ENCODE assay signal across 25 cellular contexts in the genomic region with DNA sequence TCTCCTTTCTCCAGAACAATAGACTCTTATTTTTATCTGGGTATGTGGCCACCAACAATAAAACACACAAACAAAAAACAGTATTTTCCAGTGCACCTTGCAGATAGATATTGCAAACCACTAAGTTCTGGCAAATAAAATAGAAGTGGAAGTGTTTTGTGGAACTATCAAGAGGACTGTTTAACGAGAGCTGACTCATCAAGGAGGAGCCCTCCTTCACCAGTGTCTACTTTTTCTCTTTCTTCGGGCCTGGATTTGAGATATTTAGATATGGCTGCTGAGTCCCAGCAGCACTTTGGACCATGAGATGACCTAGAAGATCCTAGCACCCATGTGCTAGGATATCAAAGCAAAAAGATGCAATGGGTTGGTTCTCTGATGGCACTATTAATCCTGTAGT.
DNase-seq lines count a peak whose midpoint lies in the region; ATAC-seq, FAIRE-seq and TF ChIP-seq lines count a peak whose summit lies in the region.
"Had no signal": no experiment of that assay in that cellular context is flagged by ENCODE, and none has a peak within 500 bp of the region (broad histone marks: within the 10 kb centered on the region; RNA-seq: fewer than 3 reads in every experiment).

No MANE protein-coding gene starts in this region.

- 15% methylated on average over 2 of the region's 2 CpGs for WGBS in K562 (ENCODE audit: insufficient coverage, low coverage, missing lambda C conversion rate)

- peak; percentile 4 for DNase-seq in SIG-M5 treated with dmso at 0.1 percent for 504 hours (lab: John Stamatoyannopoulos, UW; ENCODE audit: unreplicated experiment)
- DNase-seq in SIG-M5 (lab: John Stamatoyannopoulos, UW): no peak
- DNase-seq in OCI-M1 (lab: John Stamatoyannopoulos, UW): peak; percentile 68
- no peak for DNase-seq in K562 (ENCODE audit: extremely low read depth in 1 of 4, low spot score in 3 of 4)
- no peak for DNase-seq in left colon
- DNase-seq in mucosa of descending colon: no peak
- DNase-seq in NCI-H2107 treated with DMSO at 0.1 percent for 48 hours (lab: John Stamatoyannopoulos, UW; ENCODE audit: unreplicated experiment): no peak
- DNase-seq: Caco-2; CD4-positive, alpha-beta T cell; GF-D8; KG1; NCI-H1105; NCI-H2081 treated with DMSO at 0.1 percent for 48 hours; NCI-H2227 treated with DMSO at 0.1 percent for 48 hours; NCI-H524; NCI-H82; Peyer's patch; Right ventricle myocardium superior; SK-N-SH; T-cell had no signal

- intact Hi-C loops in K562 (cut with micrococcal nuclease): no loop called here
- intact Hi-C loops in left colon (cut with DNase I, micrococcal nuclease): no loop called here
- intact Hi-C loops in mucosa of descending colon (cut with DNase I, micrococcal nuclease): no loop called here

- no peak for TF ChIP-seq CTCF in K562 (IDR thresholded peaks at IDR 0.05 in 2 of 3, conservative IDR thresholded peaks at IDR 0.05 in 1 of 3; ENCODE audit: insufficient read depth in 2 of 3, low read depth in 1 of 3, low read length in 3 of 3)
- no peak for TF ChIP-seq CTCF in mucosa of descending colon (IDR thresholded peaks at IDR 0.05)

- H3K9me1 ChIP-seq in K562 (ENCODE audit: control insufficient read depth, insufficient read depth, low read length): no peaks in the 10 kb centered on the region

- no peaks in the 10 kb centered on the region for H3K79me2 ChIP-seq in K562 (ENCODE audit: control insufficient read depth, insufficient read depth, low read length)

- no peak for FAIRE-seq in K562 (lab: Jason Lieb, UNC)
- FAIRE-seq: A204.1, GM12878, H1, HepG2 had no signal

- H3K4me1 ChIP-seq in K562 (replicated peaks in 1 of 2; ENCODE audit: control insufficient read depth in 2 of 2, insufficient read depth in 2 of 2, low read length in 2 of 2) (no peaks in the 10 kb centered on the region), mucosa of descending colon (ENCODE audit: low read depth) (no peaks in the 10 kb centered on the region)
- H3K4me1 ChIP-seq: Caco-2, Peyer's patch had no signal

- H3K9ac ChIP-seq in K562 (ENCODE audit: insufficient read depth in 1 of 2, low read depth in 2 of 2, low read length in 2 of 2): no peak overlapping the region
- H3K9ac ChIP-seq: SK-N-SH had no signal

- in situ Hi-C loops in K562 (cut with MboI): no loop called here

- CTCF ChIA-PET in K562 (lab: Yijun Ruan, JAX; ENCODE audit: low intra/inter-chr PET ratio): no interaction called here

- H4K20me1 ChIP-seq in K562 (replicated peaks; ENCODE audit: control insufficient read depth, insufficient read depth, low read length): no peaks in the 10 kb centered on the region

- TF ChIP-seq RAD21 in K562 (CRISPR knock-in tag; conservative IDR thresholded peaks at IDR 0.05 in 1 of 2, IDR thresholded peaks at IDR 0.05 in 1 of 2): no peak

- no peak for TF ChIP-seq EP300 in K562 (IDR thresholded peaks at IDR 0.05; ENCODE audit: low read length)

- no peak overlapping the region for H3K4me3 ChIP-seq in K562
- H3K4me3 ChIP-seq in mucosa of descending colon: no peak overlapping the region
- H3K4me3 ChIP-seq: GM12878, Peyer's patch had no signal

- POLR2A ChIA-PET in K562 (lab: Yijun Ruan, JAX): no interaction called here

- TF ChIP-seq POLR2A in K562 (conservative IDR thresholded peaks at IDR 0.05): no peak

- H3K4me2 ChIP-seq in K562 (ENCODE audit: insufficient read depth, low read length): no peak overlapping the region
- H3K4me2 ChIP-seq: SK-N-SH had no signal

- ATAC-seq in K562 (peak; percentile 57; the same call in 2 of the 3 replicates), left colon (no peak), mucosa of descending colon (no peak), HG02840 (IDR thresholded peaks at IDR 0.05; ENCODE audit: low FRiP score, unreplicated experiment) (no peak)
- ATAC-seq: GM12878, HepG2, T-cell had no signal

- no peaks in the 10 kb centered on the region for H3K27me3 ChIP-seq in K562 (ENCODE audit: control insufficient read depth in 2 of 2, insufficient read depth in 2 of 2, low read length in 2 of 2)
- H3K27me3 ChIP-seq: Peyer's patch had no signal

- no peak overlapping the region for H3K27ac ChIP-seq in K562 (ENCODE audit: extremely low read depth, low read depth, low read length)
- H3K27ac ChIP-seq: Peyer's patch had no signal

- no TSS peak for BruUV-seq in K562 (replicated peaks; lab: Mats Ljungman, UMichigan)

- H3K36me3 ChIP-seq in K562 (ENCODE audit: control insufficient read depth, insufficient read depth, low read length) (peaks cover 56% of the 10 kb centered on the region), mucosa of descending colon (ENCODE audit: low read depth) (no peaks in the 10 kb centered on the region)
- H3K36me3 ChIP-seq: Peyer's patch had no signal

- no peak overlapping the region for H2AFZ ChIP-seq in K562 (ENCODE audit: low read depth, low read length)

- no peaks in the 10 kb centered on the region for H3K9me3 ChIP-seq in K562 (replicated peaks; ENCODE audit: control insufficient read depth, insufficient read depth, low read depth, low read length)
- H3K9me3 ChIP-seq in mucosa of descending colon: no peaks in the 10 kb centered on the region
- H3K9me3 ChIP-seq: Caco-2, Peyer's patch, SK-N-SH had no signal

TF ChIP-seq in K562, 482 proteins besides CTCF, POLR2A, EP300 and RAD21:
- TF ChIP-seq, protein P1, sequence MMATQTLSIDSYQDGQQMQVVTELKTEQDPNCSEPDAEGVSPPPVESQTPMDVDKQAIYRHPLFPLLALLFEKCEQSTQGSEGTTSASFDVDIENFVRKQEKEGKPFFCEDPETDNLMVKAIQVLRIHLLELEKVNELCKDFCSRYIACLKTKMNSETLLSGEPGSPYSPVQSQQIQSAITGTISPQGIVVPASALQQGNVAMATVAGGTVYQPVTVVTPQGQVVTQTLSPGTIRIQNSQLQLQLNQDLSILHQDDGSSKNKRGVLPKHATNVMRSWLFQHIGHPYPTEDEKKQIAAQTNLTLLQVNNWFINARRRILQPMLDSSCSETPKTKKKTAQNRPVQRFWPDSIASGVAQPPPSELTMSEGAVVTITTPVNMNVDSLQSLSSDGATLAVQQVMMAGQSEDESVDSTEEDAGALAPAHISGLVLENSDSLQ (IDR thresholded peaks at IDR 0.05): no peak
- no peak for TF ChIP-seq BMI1 (IDR thresholded peaks at IDR 0.05; ENCODE audit: low read length)
- TF ChIP-seq ATF3 (IDR thresholded peaks at IDR 0.05): peak; percentile 52; the same call in 1 of the 2 replicates
- no peak for TF ChIP-seq ATF3 (CRISPR knock-in tag; conservative IDR thresholded peaks at IDR 0.05)
- TF ChIP-seq, protein P2, sequence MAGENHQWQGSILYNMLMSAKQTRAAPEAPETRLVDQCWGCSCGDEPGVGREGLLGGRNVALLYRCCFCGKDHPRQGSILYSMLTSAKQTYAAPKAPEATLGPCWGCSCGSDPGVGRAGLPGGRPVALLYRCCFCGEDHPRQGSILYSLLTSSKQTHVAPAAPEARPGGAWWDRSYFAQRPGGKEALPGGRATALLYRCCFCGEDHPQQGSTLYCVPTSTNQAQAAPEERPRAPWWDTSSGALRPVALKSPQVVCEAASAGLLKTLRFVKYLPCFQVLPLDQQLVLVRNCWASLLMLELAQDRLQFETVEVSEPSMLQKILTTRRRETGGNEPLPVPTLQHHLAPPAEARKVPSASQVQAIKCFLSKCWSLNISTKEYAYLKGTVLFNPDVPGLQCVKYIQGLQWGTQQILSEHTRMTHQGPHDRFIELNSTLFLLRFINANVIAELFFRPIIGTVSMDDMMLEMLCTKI (IDR thresholded peaks at IDR 0.05; ENCODE audit: partially characterized antibody): no peak
- no peak for TF ChIP-seq ZNF143 (CRISPR knock-in tag; IDR thresholded peaks at IDR 0.05)
- TF ChIP-seq FOSL1 (tag; conservative IDR thresholded peaks at IDR 0.05): peak; percentile 52
- TF ChIP-seq C11orf30 (IDR thresholded peaks at IDR 0.05; ENCODE audit: low read depth): peak; percentile 46; the same call in 1 of the 2 replicates
- TF ChIP-seq, protein P3, sequence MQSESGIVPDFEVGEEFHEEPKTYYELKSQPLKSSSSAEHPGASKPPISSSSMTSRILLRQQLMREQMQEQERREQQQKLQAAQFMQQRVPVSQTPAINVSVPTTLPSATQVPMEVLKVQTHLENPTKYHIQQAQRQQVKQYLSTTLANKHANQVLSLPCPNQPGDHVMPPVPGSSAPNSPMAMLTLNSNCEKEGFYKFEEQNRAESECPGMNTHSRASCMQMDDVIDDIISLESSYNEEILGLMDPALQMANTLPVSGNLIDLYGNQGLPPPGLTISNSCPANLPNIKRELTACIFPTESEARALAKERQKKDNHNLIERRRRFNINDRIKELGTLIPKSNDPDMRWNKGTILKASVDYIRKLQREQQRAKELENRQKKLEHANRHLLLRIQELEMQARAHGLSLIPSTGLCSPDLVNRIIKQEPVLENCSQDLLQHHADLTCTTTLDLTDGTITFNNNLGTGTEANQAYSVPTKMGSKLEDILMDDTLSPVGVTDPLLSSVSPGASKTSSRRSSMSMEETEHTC (IDR thresholded peaks at IDR 0.05): no peak
- TF ChIP-seq RBM14 (IDR thresholded peaks at IDR 0.05; ENCODE audit: borderline replicate concordance, insufficient read depth, low read depth, low read length): no peak
- peak; percentile 51; the same call in 1 of the 2 replicates for TF ChIP-seq ZNF316 (IDR thresholded peaks at IDR 0.05)
- no peak for TF ChIP-seq E2F1 (CRISPR knock-in tag; IDR thresholded peaks at IDR 0.05)
- peak; percentile 61; the same call in 1 of the 2 replicates for TF ChIP-seq JUND (IDR thresholded peaks at IDR 0.05; ENCODE audit: borderline replicate concordance, low read depth, low read length)
- peak; percentile 69; the same call in 1 of the 3 replicates for TF ChIP-seq JUND (tag; IDR thresholded peaks at IDR 0.05; ENCODE audit: borderline replicate concordance, low read depth, low read length)
- TF ChIP-seq IFI16 (CRISPR knock-in tag; IDR thresholded peaks at IDR 0.05): no peak

Comparison
In these comparisons a context has a peak if more than half of its experiments do, and no peak if none do; other contexts are left out.
1. DNase-seq: peak in SIG-M5 treated with dmso at 0.1 percent for 504 hours (single experiment) and OCI-M1 (single experiment); none in SIG-M5 (single experiment), K562 (0 of 4), left colon (0 of 2), mucosa of descending colon (0 of 3) and NCI-H2107 treated with DMSO at 0.1 percent for 48 hours (single experiment).